In the genomic region with DNA sequence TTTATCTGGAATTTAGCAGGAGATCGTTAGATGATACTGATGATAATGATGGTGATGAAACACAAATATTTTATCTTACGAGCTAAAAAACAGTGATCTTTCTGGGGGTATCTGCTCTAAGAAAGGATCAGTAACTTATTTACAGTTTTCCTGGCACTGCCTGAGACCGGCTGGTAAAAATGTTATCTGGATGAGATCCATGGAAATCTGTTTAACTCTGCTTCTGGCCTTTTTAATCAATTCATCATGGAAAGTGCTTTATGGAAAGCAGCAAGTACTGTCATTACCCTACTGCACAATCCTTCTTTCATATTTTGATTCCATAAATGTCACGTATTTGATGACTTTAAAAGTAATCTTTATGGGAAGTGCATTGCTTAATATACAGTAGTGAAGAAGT, we compare ENCODE assay signal across 2 cellular contexts.
TF ChIP-seq lines count a peak whose summit lies in the region.

No MANE protein-coding gene starts in this region.

TF ChIP-seq in SK-N-SH, 30 proteins besides CTCF, POLR2A, EP300 and RAD21 (continued from another document):
- TF ChIP-seq FOXJ3 (CRISPR knock-in tag; IDR thresholded peaks at IDR 0.05) (peak; percentile 75), MXI1 (IDR thresholded peaks at IDR 0.05; ENCODE audit: low read depth, low read length) (peak; percentile 51; the same call in 1 of the 2 replicates), TCF12 (IDR thresholded peaks at IDR 0.05) (peak; percentile 28; the same call in 1 of the 2 replicates), RCOR1 (IDR thresholded peaks at IDR 0.05; ENCODE audit: low read length) (peak; percentile 88), CHD2 (IDR thresholded peaks at IDR 0.05; ENCODE audit: low read length, partially characterized antibody) (peak; percentile 26), GATA2 (CRISPR knock-in tag; IDR thresholded peaks at IDR 0.05) (peak; percentile 92), MEF2A (IDR thresholded peaks at IDR 0.05; ENCODE audit: borderline replicate concordance, low read depth) (no peak), FOXM1 (IDR thresholded peaks at IDR 0.05; ENCODE audit: low read depth) (no peak), FOSL2 (IDR thresholded peaks at IDR 0.05; ENCODE audit: borderline replicate concordance, low read depth) (no peak)

TF ChIP-seq in SK-N-SH treated with all-trans-retinoic acid at 6 μM for 48 hours, 23 proteins besides CTCF, POLR2A, EP300 and RAD21 (continued from another document):
- peak; percentile 82; the same call in 1 of the 2 replicates for TF ChIP-seq TSHZ2 (CRISPR knock-in tag; IDR thresholded peaks at IDR 0.05)
- TF ChIP-seq ZNF70 (CRISPR knock-in tag; IDR thresholded peaks at IDR 0.05) = no peak
- TF ChIP-seq OSR1 (CRISPR knock-in tag; IDR thresholded peaks at IDR 0.05) = no peak
- TF ChIP-seq, protein P1, sequence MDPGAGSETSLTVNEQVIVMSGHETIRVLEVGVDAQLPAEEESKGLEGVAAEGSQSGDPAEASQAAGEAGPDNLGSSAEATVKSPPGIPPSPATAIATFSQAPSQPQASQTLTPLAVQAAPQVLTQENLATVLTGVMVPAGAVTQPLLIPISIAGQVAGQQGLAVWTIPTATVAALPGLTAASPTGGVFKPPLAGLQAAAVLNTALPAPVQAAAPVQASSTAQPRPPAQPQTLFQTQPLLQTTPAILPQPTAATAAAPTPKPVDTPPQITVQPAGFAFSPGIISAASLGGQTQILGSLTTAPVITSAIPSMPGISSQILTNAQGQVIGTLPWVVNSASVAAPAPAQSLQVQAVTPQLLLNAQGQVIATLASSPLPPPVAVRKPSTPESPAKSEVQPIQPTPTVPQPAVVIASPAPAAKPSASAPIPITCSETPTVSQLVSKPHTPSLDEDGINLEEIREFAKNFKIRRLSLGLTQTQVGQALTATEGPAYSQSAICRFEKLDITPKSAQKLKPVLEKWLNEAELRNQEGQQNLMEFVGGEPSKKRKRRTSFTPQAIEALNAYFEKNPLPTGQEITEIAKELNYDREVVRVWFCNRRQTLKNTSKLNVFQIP (CRISPR knock-in tag; IDR thresholded peaks at IDR 0.05; ENCODE audit: borderline replicate concordance, low read depth) = no peak
- TF ChIP-seq SNAI2 (CRISPR knock-in tag; IDR thresholded peaks at IDR 0.05) = no peak
- TF ChIP-seq BACH2 (CRISPR knock-in tag; IDR thresholded peaks at IDR 0.05; ENCODE audit: borderline replicate concordance) = no peak
- 0 out of 2 replicates have a peak, but pooled peaks have one; percentile 7 for TF ChIP-seq ZNF8 (CRISPR knock-in tag; IDR thresholded peaks at IDR 0.05)
- no peak for TF ChIP-seq RARB (CRISPR knock-in tag; IDR thresholded peaks at IDR 0.05)
- peak; percentile 91 for TF ChIP-seq TCF4 (CRISPR knock-in tag; IDR thresholded peaks at IDR 0.05; ENCODE audit: borderline replicate concordance)
